In genomic region chr1:148361427-148361901, GRCh38 we compare ENCODE assay signal across 8 cellular contexts.
DNase-seq lines count a peak whose midpoint lies in the region; ATAC-seq and TF ChIP-seq lines count a peak whose summit lies in the region.
"Not testable (repeated sequence)": the region's sequence is repeated elsewhere in the genome, so short reads cannot be mapped to it uniquely, and the experiment has no call there.

No MANE protein-coding gene starts in this region.

- H3K9me3 Mint-ChIP-seq in activated CD8-positive, alpha-beta memory T cell treated with anti-CD3 and anti-CD28 coated beads, Interleukin-2, amount 10 ng/mL, durations not matched to agents 7 days and 5 days (ENCODE audit: low read depth) = not testable (repeated sequence)

- H3K4me1 Mint-ChIP-seq in activated CD8-positive, alpha-beta memory T cell treated with anti-CD3 and anti-CD28 coated beads, Interleukin-2, amount 10 ng/mL, durations not matched to agents 7 days and 5 days = peaks cover 49% of the 10 kb centered on the region

- peak; percentile 53 for TF ChIP-seq CTCF in BE2C (IDR thresholded peaks at IDR 0.05; ENCODE audit: low read depth, low read length)
- peak in 6 of 7 experiments; percentile 7 to 42 (median 33) for TF ChIP-seq CTCF in body of pancreas (IDR thresholded peaks at IDR 0.05)
- peak; percentile 83 for TF ChIP-seq CTCF in foreskin keratinocyte (conservative IDR thresholded peaks at IDR 0.05)

- H3K27ac ChIP-seq in body of pancreas = not testable (repeated sequence)
- peak overlapping the region; percentile 94 for H3K27ac ChIP-seq in foreskin keratinocyte

- not testable (repeated sequence) for H3K36me3 ChIP-seq in BE2C; body of pancreas (replicated peaks in 1 of 2; ENCODE audit: insufficient read depth in 1 of 2, low read depth in 2 of 2)

- H3K27ac Mint-ChIP-seq in activated CD8-positive, alpha-beta memory T cell treated with anti-CD3 and anti-CD28 coated beads, Interleukin-2, amount 10 ng/mL, durations not matched to agents 7 days and 5 days = not testable (repeated sequence)

- H3K9me3 ChIP-seq in BE2C; body of pancreas; mononuclear cell (ENCODE audit: low read depth, low read length): not testable (repeated sequence)

- H3K36me3 Mint-ChIP-seq in activated CD8-positive, alpha-beta memory T cell treated with anti-CD3 and anti-CD28 coated beads, Interleukin-2, amount 10 ng/mL, durations not matched to agents 7 days and 5 days = not testable (repeated sequence)

- WGBS in body of pancreas, 2 donors = 6 to 11% methylated on average over 14 to 25 of the region's 25 CpGs

- H3K4me1 ChIP-seq in BE2C, body of pancreas, foreskin keratinocyte: not testable (repeated sequence)
- peaks cover 19% of the 10 kb centered on the region for H3K4me1 ChIP-seq in mononuclear cell (ENCODE audit: insufficient read depth, low read length)

- TF ChIP-seq POLR2A in body of pancreas (IDR thresholded peaks at IDR 0.05) = not testable (repeated sequence)

- intact Hi-C loops in body of pancreas (cut with DNase I) = not testable (repeated sequence)

- ATAC-seq in activated CD8-positive, alpha-beta memory T cell treated with anti-CD3 and anti-CD28 coated beads, Interleukin-2, amount 10 ng/mL, durations not matched to agents 7 days and 5 days; body of pancreas; foreskin keratinocyte: not testable (repeated sequence)

- H3K27me3 ChIP-seq in BE2C = peaks cover 16% of the 10 kb centered on the region
- H3K27me3 ChIP-seq in body of pancreas = peaks cover 0 to 12% of the 10 kb centered on the region in 2 donors
- not testable (repeated sequence) for H3K27me3 ChIP-seq in foreskin keratinocyte
- peaks cover 26% of the 10 kb centered on the region for H3K27me3 ChIP-seq in mononuclear cell (ENCODE audit: insufficient read depth, low read length)

- peaks cover 68% of the 10 kb centered on the region for H3K27me3 Mint-ChIP-seq in activated CD8-positive, alpha-beta memory T cell treated with anti-CD3 and anti-CD28 coated beads, Interleukin-2, amount 10 ng/mL, durations not matched to agents 7 days and 5 days

- H3K4me3 ChIP-seq in BE2C (ENCODE audit: low read depth, low read length) (peak overlapping the region; percentile 48), mononuclear cell (ENCODE audit: low read length) (peak overlapping the region; percentile 23)
- H3K4me3 ChIP-seq in body of pancreas = not testable (repeated sequence)

- CTCF ChIA-PET in activated CD8-positive, alpha-beta memory T cell treated with anti-CD3 and anti-CD28 coated beads, Interleukin-2, amount 10 ng/mL, durations not matched to agents 7 days and 5 days (lab: Charles Lee) = not testable (repeated sequence)

- DNase-seq in BE2C (peak; percentile 39), HCEC 1CT (peak; percentile 13), NCI-H774 (lab: John Stamatoyannopoulos, UW) (peak; percentile 49), body of pancreas (peak; percentile 47 to 69 (median 52)), foreskin keratinocyte (peak; percentile 54 to 74)
- peak; percentile 45 for DNase-seq in activated CD8-positive, alpha-beta memory T cell treated with anti-CD3 and anti-CD28 coated beads, Interleukin-2, amount 10 ng/mL, durations not matched to agents 7 days and 5 days
- peak; percentile 56 for DNase-seq in stimulated activated CD4-positive, alpha-beta T cell treated with anti-CD3 and anti-CD28 coated beads, Interleukin-1b, Interleukin-23, amount 100 ng/mL, for 48 hours

- peak overlapping the region; percentile 70 for H3K4me3 Mint-ChIP-seq in activated CD8-positive, alpha-beta memory T cell treated with anti-CD3 and anti-CD28 coated beads, Interleukin-2, amount 10 ng/mL, durations not matched to agents 7 days and 5 days

Comparison
In these comparisons a context has a peak if more than half of its experiments do, and no peak if none do; other contexts are left out.
1. DNase-seq: peak in every context shown above with its lines; median percentile 64 in foreskin keratinocyte; 56 in stimulated activated CD4-positive, alpha-beta T cell treated with anti-CD3 and anti-CD28 coated beads, Interleukin-1b, Interleukin-23, amount 100 ng/mL, for 48 hours; 52 in body of pancreas; 49 in NCI-H774; 45 in activated CD8-positive, alpha-beta memory T cell treated with anti-CD3 and anti-CD28 coated beads, Interleukin-2, amount 10 ng/mL, durations not matched to agents 7 days and 5 days; 39 in BE2C; 13 in HCEC 1CT.
2. CTCF ChIP-seq: peak in every context shown above with its lines; median percentile 83 in foreskin keratinocyte; 53 in BE2C; 33 in body of pancreas.